In the genomic region with DNA sequence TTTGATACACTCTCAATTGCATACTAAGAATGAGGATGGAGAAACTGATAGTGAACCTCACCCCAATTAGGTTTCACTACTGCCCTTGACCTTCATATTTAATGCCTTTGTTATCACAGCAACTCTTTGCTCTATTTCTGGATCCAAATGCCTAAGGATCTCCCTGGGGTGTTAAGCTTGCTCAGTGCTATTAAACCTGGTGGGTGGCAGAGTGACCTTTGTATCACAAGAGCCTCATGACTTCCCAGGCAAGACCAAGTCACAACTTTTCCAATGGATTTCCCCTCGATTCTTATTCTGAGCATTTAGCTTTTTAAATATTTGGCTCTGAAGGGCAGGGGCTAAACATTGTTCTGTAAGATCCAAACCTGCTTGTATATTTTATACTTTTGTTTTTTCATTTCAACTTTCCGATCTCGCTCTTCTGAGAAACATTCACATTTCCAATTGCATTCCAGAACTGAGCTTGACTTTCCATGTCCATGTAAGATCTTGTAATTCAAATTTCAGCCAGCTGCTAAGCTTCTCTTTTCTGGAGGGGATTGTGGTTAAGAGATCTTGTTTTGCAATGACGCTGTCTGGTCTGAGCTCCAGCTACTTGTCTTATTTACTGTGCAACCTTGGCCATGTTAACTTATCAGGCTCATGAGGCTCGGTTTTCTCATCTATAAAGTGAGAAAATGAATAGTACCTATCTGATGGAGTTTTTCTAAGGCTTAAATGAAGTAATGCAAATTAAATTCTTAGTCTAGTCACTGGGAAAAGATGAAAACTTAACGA, we compare ENCODE assay signal across 9 cellular contexts. TPM values are rescaled to one million over a fixed set of nuclear protein-coding genes. Genes with fewer than 3 reads are reported as not detected.
A peak's percentile ranks its signal among the peaks of the same experiment; 100 is the strongest.
DNase-seq lines count a peak whose midpoint lies in the region; ATAC-seq and TF ChIP-seq lines count a peak whose summit lies in the region.
"Had no signal": no experiment of that assay in that cellular context is flagged by ENCODE, and none has a peak within 500 bp of the region (broad histone marks: within the 10 kb centered on the region; RNA-seq: fewer than 3 reads in every experiment).

No MANE protein-coding gene starts in this region.

- H3K27me3 Mint-ChIP-seq in activated T-cell treated with anti-CD3 and anti-CD28 coated beads, Interleukin-2, amount 50 U/mL, for 24 hours = peaks cover 39% of the 10 kb centered on the region
- H3K27me3 Mint-ChIP-seq in dendritic cell treated with granulocyte-macrophage colony-stimulating factor and Interleukin-4, amounts not matched to agents 40 ng/mL and 50 ng/mL, for 4 days = no peaks in the 10 kb centered on the region
- no peaks in the 10 kb centered on the region for H3K27me3 Mint-ChIP-seq in stimulated activated memory B cell treated with anti-CD40 and anti-IgM and Interleukin-4, amounts not matched to agents 10 μg/mL and 1 μg/mL and 100 μg/mL, for 72 hours
- no peaks in the 10 kb centered on the region for H3K27me3 Mint-ChIP-seq in endodermal cell (ENCODE audit: insufficient read depth)
- peaks cover 10% of the 10 kb centered on the region for H3K27me3 Mint-ChIP-seq in activated T-cell treated with anti-CD3 and anti-CD28 coated beads, Interleukin-2, amount 50 U/mL, for 4 hours (ENCODE audit: low read depth)

- intact Hi-C loops in dendritic cell treated with granulocyte-macrophage colony-stimulating factor and Interleukin-4, amounts not matched to agents 40 ng/mL and 50 ng/mL, for 4 days (cut with micrococcal nuclease) = loop anchor here (5.0 kb wide), 1 partner anchor 38 kb away; no protein-coding TSS in a partner anchor

- peak; percentile 71 for ATAC-seq in HG03439 (IDR thresholded peaks at IDR 0.05; ENCODE audit: unreplicated experiment)
- peak; percentile 74 for ATAC-seq in stimulated activated memory B cell treated with anti-CD40 and anti-IgM and Interleukin-4, amounts not matched to agents 10 μg/mL and 1 μg/mL and 100 μg/mL, for 72 hours
- no peak for ATAC-seq in activated T-cell treated with anti-CD3 and anti-CD28 coated beads, Interleukin-2, amount 50 U/mL, for 4 hours

- H3K36me3 ChIP-seq in endodermal cell (ENCODE audit: control insufficient read depth, insufficient read depth, low read length) = no peaks in the 10 kb centered on the region
- H3K36me3 ChIP-seq: WERI-Rb-1 had no signal

- WGBS in endodermal cell (ENCODE audit: insufficient coverage in 1 of 2, insufficient read length in 1 of 2), 2 experiments = 87 to 97% methylated on average over 5 to 6 of the region's 6 CpGs

- no peak overlapping the region for H3K27ac ChIP-seq in endodermal cell (ENCODE audit: low read depth, low read length)
- H3K27ac ChIP-seq: WERI-Rb-1 had no signal

- H3K27me3 ChIP-seq in endodermal cell (ENCODE audit: control insufficient read depth, insufficient read depth, low read length, poor library complexity, severe bottlenecking) = no peaks in the 10 kb centered on the region

- H3K4me3 Mint-ChIP-seq in activated T-cell treated with anti-CD3 and anti-CD28 coated beads, Interleukin-2, amount 50 U/mL, for 24 hours = no peak overlapping the region
- H3K4me3 Mint-ChIP-seq in dendritic cell treated with granulocyte-macrophage colony-stimulating factor and Interleukin-4, amounts not matched to agents 40 ng/mL and 50 ng/mL, for 4 days = peak overlapping the region; percentile 20
- H3K4me3 Mint-ChIP-seq in stimulated activated memory B cell treated with anti-CD40 and anti-IgM and Interleukin-4, amounts not matched to agents 10 μg/mL and 1 μg/mL and 100 μg/mL, for 72 hours = peak overlapping the region; percentile 52
- H3K4me3 Mint-ChIP-seq in endodermal cell = no peak overlapping the region
- H3K4me3 Mint-ChIP-seq in activated T-cell treated with anti-CD3 and anti-CD28 coated beads, Interleukin-2, amount 50 U/mL, for 4 hours = no peak overlapping the region

- no peak for DNase-seq in activated T-cell treated with anti-CD3 and anti-CD28 coated beads, Interleukin-2, amount 50 U/mL, for 24 hours
- no peak for DNase-seq in activated T-cell treated with anti-CD3 and anti-CD28 coated beads, Interleukin-2, amount 50 U/mL, for 1 hour
- DNase-seq in hypothalamus (lab: John Stamatoyannopoulos, UW) (no peak), endodermal cell (no peak)
- no peak for DNase-seq in activated T-cell treated with anti-CD3 and anti-CD28 coated beads, Interleukin-2, amount 50 U/mL, for 4 hours
- DNase-seq: WERI-Rb-1 had no signal

- no peaks in the 10 kb centered on the region for H3K9me3 ChIP-seq in endodermal cell (ENCODE audit: control insufficient read depth, low read length)

- peak overlapping the region; percentile 57 for H3K27ac Mint-ChIP-seq in activated T-cell treated with anti-CD3 and anti-CD28 coated beads, Interleukin-2, amount 50 U/mL, for 24 hours
- H3K27ac Mint-ChIP-seq in dendritic cell treated with granulocyte-macrophage colony-stimulating factor and Interleukin-4, amounts not matched to agents 40 ng/mL and 50 ng/mL, for 4 days = peak overlapping the region; percentile 84
- peak overlapping the region; percentile 80 for H3K27ac Mint-ChIP-seq in stimulated activated memory B cell treated with anti-CD40 and anti-IgM and Interleukin-4, amounts not matched to agents 10 μg/mL and 1 μg/mL and 100 μg/mL, for 72 hours
- no peak overlapping the region for H3K27ac Mint-ChIP-seq in endodermal cell

- H3K4me1 Mint-ChIP-seq in activated T-cell treated with anti-CD3 and anti-CD28 coated beads, Interleukin-2, amount 50 U/mL, for 24 hours (ENCODE audit: low read depth) = peaks cover 28% of the 10 kb centered on the region
- peaks cover 85% of the 10 kb centered on the region for H3K4me1 Mint-ChIP-seq in dendritic cell treated with granulocyte-macrophage colony-stimulating factor and Interleukin-4, amounts not matched to agents 40 ng/mL and 50 ng/mL, for 4 days (ENCODE audit: low read depth)
- H3K4me1 Mint-ChIP-seq in stimulated activated memory B cell treated with anti-CD40 and anti-IgM and Interleukin-4, amounts not matched to agents 10 μg/mL and 1 μg/mL and 100 μg/mL, for 72 hours = peaks cover 44% of the 10 kb centered on the region
- H3K4me1 Mint-ChIP-seq in endodermal cell = peaks cover 58% of the 10 kb centered on the region
- peaks cover 10% of the 10 kb centered on the region for H3K4me1 Mint-ChIP-seq in activated T-cell treated with anti-CD3 and anti-CD28 coated beads, Interleukin-2, amount 50 U/mL, for 4 hours (ENCODE audit: low read depth)

- no peak overlapping the region for H3K9ac ChIP-seq in endodermal cell (ENCODE audit: extremely low read depth, low read length, poor library complexity, severe bottlenecking)

- TF ChIP-seq CTCF in endodermal cell (conservative IDR thresholded peaks at IDR 0.05) = no peak

- peaks cover 16% of the 10 kb centered on the region for H3K4me1 ChIP-seq in endodermal cell (ENCODE audit: control insufficient read depth, insufficient read depth, low read length)

- H3K36me3 Mint-ChIP-seq in activated T-cell treated with anti-CD3 and anti-CD28 coated beads, Interleukin-2, amount 50 U/mL, for 24 hours (ENCODE audit: low read depth) = no peaks in the 10 kb centered on the region
- peaks cover 7% of the 10 kb centered on the region for H3K36me3 Mint-ChIP-seq in dendritic cell treated with granulocyte-macrophage colony-stimulating factor and Interleukin-4, amounts not matched to agents 40 ng/mL and 50 ng/mL, for 4 days (ENCODE audit: low read depth)
- H3K36me3 Mint-ChIP-seq in stimulated activated memory B cell treated with anti-CD40 and anti-IgM and Interleukin-4, amounts not matched to agents 10 μg/mL and 1 μg/mL and 100 μg/mL, for 72 hours = no peaks in the 10 kb centered on the region
- no peaks in the 10 kb centered on the region for H3K36me3 Mint-ChIP-seq in endodermal cell (ENCODE audit: low read depth)
- no peaks in the 10 kb centered on the region for H3K36me3 Mint-ChIP-seq in activated T-cell treated with anti-CD3 and anti-CD28 coated beads, Interleukin-2, amount 50 U/mL, for 4 hours (ENCODE audit: insufficient read depth)

- no peaks in the 10 kb centered on the region for H3K9me3 Mint-ChIP-seq in activated T-cell treated with anti-CD3 and anti-CD28 coated beads, Interleukin-2, amount 50 U/mL, for 24 hours
- peaks cover 6% of the 10 kb centered on the region for H3K9me3 Mint-ChIP-seq in dendritic cell treated with granulocyte-macrophage colony-stimulating factor and Interleukin-4, amounts not matched to agents 40 ng/mL and 50 ng/mL, for 4 days
- H3K9me3 Mint-ChIP-seq in stimulated activated memory B cell treated with anti-CD40 and anti-IgM and Interleukin-4, amounts not matched to agents 10 μg/mL and 1 μg/mL and 100 μg/mL, for 72 hours = no peaks in the 10 kb centered on the region
- H3K9me3 Mint-ChIP-seq in endodermal cell = no peaks in the 10 kb centered on the region
- H3K9me3 Mint-ChIP-seq in activated T-cell treated with anti-CD3 and anti-CD28 coated beads, Interleukin-2, amount 50 U/mL, for 4 hours = no peaks in the 10 kb centered on the region

- H3K4me3 ChIP-seq in endodermal cell (ENCODE audit: low read length) = no peak overlapping the region

RNA-seq across cellular contexts. Expression of gene EHF, which starts 6.4 kb away (rescaled TPM):
- under 1 TPM in 1 of 2 donors, not detected in 1; 0.22 TPM for total RNA-seq in endodermal cell
- not detected for polyA plus RNA-seq in endodermal cell (2013, experiment 1 of 2)
- not detected for polyA plus RNA-seq in endodermal cell (2013, experiment 2 of 2)
- total RNA-seq in activated T-cell treated with anti-CD3 and anti-CD28 coated beads, Interleukin-2, amount 50 U/mL, for 4 hours = under 1 TPM; 0.16 to 0.40 (median 0.37) TPM

Comparison
In these comparisons a context has a peak if more than half of its experiments do, and no peak if none do; other contexts are left out.
1. H3K4me3 Mint-ChIP-seq: peak in dendritic cell treated with granulocyte-macrophage colony-stimulating factor and Interleukin-4, amounts not matched to agents 40 ng/mL and 50 ng/mL, for 4 days (single experiment) and stimulated activated memory B cell treated with anti-CD40 and anti-IgM and Interleukin-4, amounts not matched to agents 10 μg/mL and 1 μg/mL and 100 μg/mL, for 72 hours (single experiment); none in activated T-cell treated with anti-CD3 and anti-CD28 coated beads, Interleukin-2, amount 50 U/mL, for 24 hours (single experiment), endodermal cell (single experiment) and activated T-cell treated with anti-CD3 and anti-CD28 coated beads, Interleukin-2, amount 50 U/mL, for 4 hours (single experiment).
2. ATAC-seq: peak in HG03439 (single experiment) and stimulated activated memory B cell treated with anti-CD40 and anti-IgM and Interleukin-4, amounts not matched to agents 10 μg/mL and 1 μg/mL and 100 μg/mL, for 72 hours (single experiment); none in activated T-cell treated with anti-CD3 and anti-CD28 coated beads, Interleukin-2, amount 50 U/mL, for 4 hours (0 of 2).